22 cellular contexts compared by ENCODE assay signal in genomic region chr5:32932231-32932935, GRCh38.
"Had no signal": no experiment of that assay in that cellular context is flagged by ENCODE, and none has a peak within 500 bp of the region (broad histone marks: within the 10 kb centered on the region; RNA-seq: fewer than 3 reads in every experiment).

No MANE protein-coding gene starts in this region.

- H3K27ac ChIP-seq: dorsolateral prefrontal cortex, foreskin keratinocyte, left ventricle myocardium inferior, neutrophil, pancreas, tibial nerve, upper lobe of right lung, vagina had no signal

- H3K36me3 Mint-ChIP-seq: naive thymus-derived CD4-positive, alpha-beta T cell; stimulated activated effector memory CD8-positive, alpha-beta T cell treated with anti-CD3 and anti-CD28 coated beads, Interleukin-12 subunit alpha, Interleukin-12 subunit beta, amount 100 ng/mL, for 72 hours had no signal

- ATAC-seq: foreskin keratinocyte; left cardiac atrium; naive thymus-derived CD4-positive, alpha-beta T cell; pancreas; right cardiac atrium; stimulated activated effector memory CD8-positive, alpha-beta T cell treated with anti-CD3 and anti-CD28 coated beads, Interleukin-12 subunit alpha, Interleukin-12 subunit beta, amount 100 ng/mL, for 72 hours; stimulated activated naive CD8-positive, alpha-beta T cell treated with anti-CD3 and anti-CD28 coated beads, Interleukin-15, Interleukin-2, amounts not matched to agents 100 U/mL and 50 U/mL, for 24 hours; upper lobe of right lung had no signal

- H3K27me3 Mint-ChIP-seq: progenitor cell of endocrine pancreas had no signal

- H3K9me3 ChIP-seq: left ventricle myocardium inferior, neutrophil, pancreas, tibial nerve, upper lobe of right lung, vagina had no signal

- H3K4me1 Mint-ChIP-seq: naive thymus-derived CD4-positive, alpha-beta T cell; stimulated activated effector memory CD8-positive, alpha-beta T cell treated with anti-CD3 and anti-CD28 coated beads, Interleukin-12 subunit alpha, Interleukin-12 subunit beta, amount 100 ng/mL, for 72 hours had no signal

- H3K4me1 ChIP-seq: pancreas, tibial nerve, upper lobe of right lung, vagina had no signal

- DNase-seq: cortex of kidney; dorsolateral prefrontal cortex; effector CD8-positive, alpha-beta T cell; foreskin keratinocyte; kidney; left cardiac atrium; left ventricle myocardium inferior; mesenchymal stem cell; midbrain; naive thymus-derived CD4-positive, alpha-beta T cell; pancreas; right cardiac atrium; stimulated activated CD4-positive, alpha-beta T cell treated with anti-CD3 and anti-CD28 coated beads, Interleukin-4, amount 100 ng/mL, for 1 hour; stimulated activated CD8-positive, alpha-beta memory T cell treated with anti-CD3 and anti-CD28 coated beads, Interleukin-4, amount 100 ng/mL, for 48 hours; stimulated activated naive CD8-positive, alpha-beta T cell treated with anti-CD3 and anti-CD28 coated beads, Interleukin-15, Interleukin-2, amounts not matched to agents 100 U/mL and 50 U/mL, for 24 hours; upper lobe of right lung had no signal

- H3K4me3 Mint-ChIP-seq: naive thymus-derived CD4-positive, alpha-beta T cell; stimulated activated effector memory CD8-positive, alpha-beta T cell treated with anti-CD3 and anti-CD28 coated beads, Interleukin-12 subunit alpha, Interleukin-12 subunit beta, amount 100 ng/mL, for 72 hours had no signal

- H3K27ac Mint-ChIP-seq: naive thymus-derived CD4-positive, alpha-beta T cell; progenitor cell of endocrine pancreas; stimulated activated effector memory CD8-positive, alpha-beta T cell treated with anti-CD3 and anti-CD28 coated beads, Interleukin-12 subunit alpha, Interleukin-12 subunit beta, amount 100 ng/mL, for 72 hours had no signal

- H3K4me3 ChIP-seq: dorsolateral prefrontal cortex, left ventricle myocardium inferior, lung, pancreas, tibial nerve, upper lobe of right lung, vagina had no signal

- H3K36me3 ChIP-seq: left ventricle myocardium inferior, neutrophil, pancreas, tibial nerve, upper lobe of right lung, vagina had no signal

- H3K27me3 ChIP-seq: foreskin keratinocyte, neutrophil, pancreas, tibial nerve, upper lobe of right lung, vagina had no signal
